In the genomic region with DNA sequence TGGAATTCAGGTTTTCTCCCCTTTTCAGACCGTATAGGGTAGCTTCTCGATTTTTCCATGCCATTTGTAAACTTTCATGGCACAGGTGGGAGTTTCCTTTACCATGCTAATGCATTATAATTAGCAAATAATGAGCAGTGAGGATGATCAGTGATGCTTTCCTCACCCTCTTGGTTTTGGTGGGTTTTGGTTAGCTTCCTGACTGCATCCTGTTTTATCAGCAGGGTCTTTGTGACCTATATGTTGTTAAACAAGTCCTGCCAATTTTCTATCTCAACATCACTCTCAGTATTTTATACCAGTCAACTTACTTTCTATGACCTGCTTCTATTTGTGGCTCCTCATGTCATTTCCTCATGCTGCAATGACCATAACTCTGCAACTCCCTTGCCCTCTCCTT, we compare ENCODE assay signal across 10 cellular contexts.
"Had no signal": no experiment of that assay in that cellular context is flagged by ENCODE, and none has a peak within 500 bp of the region (broad histone marks: within the 10 kb centered on the region; RNA-seq: fewer than 3 reads in every experiment).

No MANE protein-coding gene starts in this region.

- H3K36me3 Mint-ChIP-seq: IgD-negative memory B cell had no signal

- H3K27me3 Mint-ChIP-seq: IgD-negative memory B cell had no signal

- H3K4me1 Mint-ChIP-seq: IgD-negative memory B cell had no signal

- H3K4me3 Mint-ChIP-seq: HFFc6, IgD-negative memory B cell had no signal

- H3K27ac ChIP-seq: HL-60 had no signal

- H3K4me3 ChIP-seq: HAP-1, K562 had no signal

- H3K27ac Mint-ChIP-seq: HFFc6, IgD-negative memory B cell had no signal

- H3K36me3 ChIP-seq: HAP-1 had no signal

- DNase-seq: GOT3, H7, HFFc6, KG1 had no signal

- ATAC-seq: HCT116, HepG2, K562 had no signal
